19 cellular contexts compared by ENCODE assay signal in genomic region chr2:43307046-43307445, GRCh38.
"Had no signal": no experiment of that assay in that cellular context is flagged by ENCODE, and none has a peak within 500 bp of the region (broad histone marks: within the 10 kb centered on the region; RNA-seq: fewer than 3 reads in every experiment).

No MANE protein-coding gene starts in this region.

- H3K36me3 ChIP-seq: left lung, prostate gland, spleen had no signal

- H3K27me3 Mint-ChIP-seq: central memory CD8-positive, alpha-beta T cell; naive thymus-derived CD4-positive, alpha-beta T cell had no signal

- DNase-seq: activated CD4-positive, alpha-beta T cell treated with anti-CD3 and anti-CD28 coated beads for 1 hour; activated gamma-delta T cell treated with Interleukin-2 at 50 U/mL for 16 hours; activated T-cell treated with anti-CD3 and anti-CD28 coated beads, Interleukin-2, amount 50 U/mL, for 1 hour; endodermal cell; glutamatergic neuron; hippocampal formation; kidney glomerular epithelial cell; left lung; naive thymus-derived CD4-positive, alpha-beta T cell; spleen; stimulated activated CD4-positive, alpha-beta T cell treated with anti-CD3 and anti-CD28 coated beads, Interleukin-4, amount 100 ng/mL, for 1 hour; stimulated activated naive CD4-positive, alpha-beta T cell had no signal

- H3K4me1 ChIP-seq: prostate gland had no signal

- H3K27ac Mint-ChIP-seq: activated naive CD4-positive, alpha-beta T cell treated with anti-CD3 and anti-CD28 coated beads, Interleukin-2, amount 50 U/mL, for 72 hours; naive thymus-derived CD4-positive, alpha-beta T cell; T-helper 2 cell treated with Interferon-gamma antibody and Interleukin-4, amounts not matched to agents 5 μg/mL and 100 μg/mL, for 36 hours had no signal

- ATAC-seq: activated naive CD4-positive, alpha-beta T cell treated with anti-CD3 and anti-CD28 coated beads, Interleukin-2, amount 50 U/mL, for 72 hours; left lung; naive thymus-derived CD4-positive, alpha-beta T cell had no signal

- H3K27me3 ChIP-seq: left lung, spleen had no signal

- H3K9me3 Mint-ChIP-seq: activated naive CD4-positive, alpha-beta T cell treated with anti-CD3 and anti-CD28 coated beads, Interleukin-2, amount 50 U/mL, for 72 hours; central memory CD8-positive, alpha-beta T cell; endodermal cell; naive thymus-derived CD4-positive, alpha-beta T cell; T-helper 2 cell treated with Interferon-gamma antibody and Interleukin-4, amounts not matched to agents 5 μg/mL and 100 μg/mL, for 36 hours had no signal

- H3K27ac ChIP-seq: left lung, prostate gland had no signal

- H3K4me3 ChIP-seq: left lung, prostate gland, spleen had no signal

- H3K9me3 ChIP-seq: left lung, prostate gland, spleen had no signal

- H3K4me3 Mint-ChIP-seq: central memory CD8-positive, alpha-beta T cell; endodermal cell; naive thymus-derived CD4-positive, alpha-beta T cell; T-helper 2 cell treated with Interferon-gamma antibody and Interleukin-4, amounts not matched to agents 5 μg/mL and 100 μg/mL, for 36 hours had no signal

- FAIRE-seq: astrocyte, colon, frontal cortex had no signal
